Comparison of ENCODE assay signal across 13 cellular contexts in the genomic region with DNA sequence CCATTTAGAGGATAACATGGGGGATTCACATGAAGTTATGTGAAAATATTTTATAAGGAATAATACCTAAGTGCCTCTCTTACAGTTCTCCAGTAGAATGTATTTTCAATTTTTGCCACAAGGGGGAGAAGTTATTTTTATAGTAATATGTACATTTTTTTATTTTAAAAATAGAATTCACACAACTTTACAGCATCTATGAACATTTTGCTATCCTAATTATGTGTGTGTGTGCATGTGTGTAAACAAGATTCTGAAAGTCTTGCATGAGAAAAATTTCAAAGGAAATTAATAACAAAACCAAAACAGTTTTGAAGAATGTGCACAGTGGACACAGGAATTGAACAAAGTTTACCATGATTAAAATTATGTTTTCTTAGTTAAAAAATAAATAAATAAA. TPM values are rescaled to one million over a fixed set of nuclear protein-coding genes. Genes with fewer than 3 reads are reported as not detected.
DNase-seq lines count a peak whose midpoint lies in the region; ATAC-seq, FAIRE-seq and TF ChIP-seq lines count a peak whose summit lies in the region.
"Not testable (repeated sequence)": the region's sequence is repeated elsewhere in the genome, so short reads cannot be mapped to it uniquely, and the experiment has no call there.
"Had no signal": no experiment of that assay in that cellular context is flagged by ENCODE, and none has a peak within 500 bp of the region (broad histone marks: within the 10 kb centered on the region; RNA-seq: fewer than 3 reads in every experiment).

No MANE protein-coding gene starts in this region.

- not testable (repeated sequence) for H3K9ac ChIP-seq in DND-41 (ENCODE audit: low read depth, low read length)

- H3K27me3 Mint-ChIP-seq in glutamatergic neuron (ENCODE audit: unreplicated experiment), result not testable (repeated sequence)
- H3K27me3 Mint-ChIP-seq in nephron (ENCODE audit: low read depth), result peaks cover 13% of the 10 kb centered on the region

- not testable (repeated sequence) for DNase-seq in A673 (ENCODE audit: low spot score); DND-41; dorsolateral prefrontal cortex; glutamatergic neuron; small intestine
- DNase-seq in NCI-H82 (lab: John Stamatoyannopoulos, UW), result peak; percentile 34

- not testable (repeated sequence) for H3K9me3 ChIP-seq in A673 (ENCODE audit: low read depth, low read length, poor library complexity, severe bottlenecking); DND-41 (ENCODE audit: insufficient read depth, low read length, severe bottlenecking); small intestine (ENCODE audit: control insufficient read depth, low read depth)

- H3K36me3 ChIP-seq in A673 (ENCODE audit: insufficient read depth, low read length, poor library complexity, severe bottlenecking); DND-41 (ENCODE audit: insufficient read depth, low read length); small intestine (ENCODE audit: control insufficient read depth in 2 of 2, insufficient read depth in 2 of 2, low read length in 2 of 2): not testable (repeated sequence)

- not testable (repeated sequence) for ATAC-seq in DND-41 (ENCODE audit: insufficient read depth, low read depth)

- CTCF ChIA-PET in A673 (lab: Charles Lee), result interaction anchor here (2.9 to 3.0 kb wide), 2 partner anchors 62 to 87 kb away, joined by 15 to 52 read pairs; no protein-coding TSS in a partner anchor

- not testable (repeated sequence) for H4K20me1 ChIP-seq in DND-41 (ENCODE audit: insufficient read depth, low read length)

- H3K9me3 Mint-ChIP-seq in glutamatergic neuron (ENCODE audit: unreplicated experiment); nephron: not testable (repeated sequence)

- H3K4me1 ChIP-seq in A673 (ENCODE audit: insufficient read depth, low read length, poor library complexity, severe bottlenecking); DND-41 (ENCODE audit: insufficient read depth, low read length); small intestine (ENCODE audit: control insufficient read depth in 2 of 2, insufficient read depth in 1 of 2, low read depth in 1 of 2, low read length in 1 of 2): not testable (repeated sequence)

- not testable (repeated sequence) for H3K4me2 ChIP-seq in DND-41 (ENCODE audit: insufficient read depth, low read length)

- not testable (repeated sequence) for H3K27ac Mint-ChIP-seq in glutamatergic neuron (ENCODE audit: unreplicated experiment); nephron

- intact Hi-C loops in A673 (cut with micrococcal nuclease; ENCODE audit: unreplicated experiment), result not testable (repeated sequence)
- intact Hi-C loops in dorsolateral prefrontal cortex (cut with DNase I), result loop anchor here in 1 of 2 donors (2.0 kb wide), 1 partner anchor 61 kb away; no protein-coding TSS in a partner anchor

- peaks cover 12% of the 10 kb centered on the region for H3K4me1 Mint-ChIP-seq in glutamatergic neuron (ENCODE audit: low read depth, unreplicated experiment)
- peaks cover 15% of the 10 kb centered on the region for H3K4me1 Mint-ChIP-seq in nephron

- POLR2A ChIA-PET in A673 (lab: Charles Lee; ENCODE audit: low non-redundant PET), result not testable (repeated sequence)

- H2AFZ ChIP-seq in DND-41 (ENCODE audit: low read depth, low read length), result not testable (repeated sequence)

- not testable (repeated sequence) for H3K27me3 ChIP-seq in A673 (replicated peaks; ENCODE audit: insufficient read depth, low read depth, low read length, poor library complexity); DND-41 (ENCODE audit: insufficient read depth, low read length, poor library complexity); dorsolateral prefrontal cortex; small intestine (ENCODE audit: control insufficient read depth in 2 of 2, insufficient read depth in 2 of 2, low read length in 2 of 2)

- not testable (repeated sequence) for H3K4me3 ChIP-seq in A673 (ENCODE audit: low read depth, low read length, poor library complexity, severe bottlenecking); DND-41 (ENCODE audit: low read depth in 1 of 2, low read length in 2 of 2); dorsolateral prefrontal cortex; small intestine (ENCODE audit: low read depth in 1 of 2, low read length in 2 of 2)

- H3K36me3 Mint-ChIP-seq in glutamatergic neuron (ENCODE audit: unreplicated experiment); nephron (ENCODE audit: low read depth): not testable (repeated sequence)

- TF ChIP-seq CTCF in A673 (conservative IDR thresholded peaks at IDR 0.05; ENCODE audit: low read depth, low read length) (peak; percentile 33; the same call in 1 of the 2 replicates), DND-41 (IDR thresholded peaks at IDR 0.05; ENCODE audit: borderline replicate concordance, extremely low read depth, low read length, poor library complexity, severe bottlenecking) (peak; percentile 12), VCaP (conservative IDR thresholded peaks at IDR 0.05) (peak; percentile 56), dorsolateral prefrontal cortex (IDR thresholded peaks at IDR 0.05 in 54 of 56, conservative IDR thresholded peaks at IDR 0.05 in 2 of 56; ENCODE audit: low read depth in 1 of 56, partially characterized antibody in 56 of 56) (peak in 49 of 56 donors; percentile 9 to 63 (median 38)), glutamatergic neuron (IDR thresholded peaks at IDR 0.05; ENCODE audit: partially characterized antibody, unreplicated experiment) (peak; percentile 73), nephron (IDR thresholded peaks at IDR 0.05; ENCODE audit: unreplicated experiment in 3 of 3) (peak; percentile 24 to 46 (median 35))

- peak; percentile 95 for FAIRE-seq in small intestine (lab: Jason Lieb, UNC)

- H3K4me3 Mint-ChIP-seq in glutamatergic neuron (ENCODE audit: unreplicated experiment); nephron: not testable (repeated sequence)

- H3K27ac ChIP-seq in A673 (ENCODE audit: low read depth, low read length, poor library complexity, severe bottlenecking); DND-41 (ENCODE audit: low read length); VCaP; dorsolateral prefrontal cortex; small intestine (ENCODE audit: low read depth in 1 of 2, low read length in 1 of 2): not testable (repeated sequence)

- BruUV-seq in A673 (replicated peaks; lab: Mats Ljungman, UMichigan), result not testable (repeated sequence)

- H3K79me2 ChIP-seq in DND-41 (ENCODE audit: insufficient read depth, low read length), result not testable (repeated sequence)

RNA-seq across cellular contexts. Expression of gene COL9A1, which starts 5.3 kb away (rescaled TPM):
- not detected in 2 replicates for total RNA-seq in A673 (2021)
- total RNA-seq in dorsolateral prefrontal cortex, result 10 to 100 TPM in 13 of 120 experiments, 1 to 10 TPM in 107; 1.7 to 12.6 (median 6.0) TPM
- 1.8 TPM for total RNA-seq in glutamatergic neuron (ENCODE audit: unreplicated experiment)
- under 1 TPM in 1 of 3 donors, not detected in 2; 0.34 TPM for polyA plus RNA-seq in small intestine
- total RNA-seq: activated CD8-positive, alpha-beta T cell treated with anti-CD3 and anti-CD28 coated beads, Interleukin-2, amount 10 ng/mL, durations not matched to agents 7 days and 5 days; activated T-helper 2 cell treated with anti-CD3 and anti-CD28 coated beads, Interferon-gamma antibody, Interleukin-2, Interleukin-4, amounts not matched to agents 10 μg/mL and 5 μg/mL and 100 μg/mL, durations not matched to agents 14 hours and 24 hours and 36 hours; bronchial epithelial cell; mammary epithelial cell; T-helper 17 cell had no signal
- polyA plus RNA-seq: mammary epithelial cell had no signal

Comparison
In these comparisons a context has a peak if more than half of its experiments do, and no peak if none do; other contexts are left out.
1. CTCF ChIP-seq: peak in every context shown above with its lines; median percentile 73 in glutamatergic neuron; 56 in VCaP; 38 in dorsolateral prefrontal cortex; 35 in nephron; 33 in A673; 12 in DND-41.